Comparison of ENCODE assay signal across 24 cellular contexts in the genomic region with DNA sequence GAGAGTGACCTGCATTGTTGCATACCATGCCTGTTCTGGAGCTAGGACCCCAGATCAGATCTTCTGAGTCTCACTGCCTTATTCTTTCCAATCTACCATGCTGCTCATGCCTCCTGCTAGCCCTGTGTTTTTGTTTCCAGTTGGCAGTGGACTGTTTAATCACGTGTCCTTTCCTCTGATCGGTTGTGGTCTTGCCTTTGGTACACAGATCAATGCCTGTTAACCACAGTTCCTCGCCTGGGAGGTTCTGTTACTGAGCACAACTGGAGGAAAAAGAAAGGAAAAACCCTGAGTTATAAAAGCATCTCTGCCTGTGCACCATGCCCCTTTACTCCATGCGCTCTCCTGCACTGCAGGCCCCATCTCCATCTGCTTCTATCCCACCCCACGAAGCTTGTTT.
DNase-seq lines count a peak whose midpoint lies in the region; ATAC-seq and TF ChIP-seq lines count a peak whose summit lies in the region.
"Had no signal": no experiment of that assay in that cellular context is flagged by ENCODE, and none has a peak within 500 bp of the region (broad histone marks: within the 10 kb centered on the region; RNA-seq: fewer than 3 reads in every experiment).

No MANE protein-coding gene starts in this region.

- H3K9me3 Mint-ChIP-seq in nephron, result no peaks in the 10 kb centered on the region
- H3K9me3 Mint-ChIP-seq in activated naive CD4-positive, alpha-beta T cell treated with anti-CD3 and anti-CD28 coated beads, Interleukin-2, amount 10 ng/mL, durations not matched to agents 7 days and 5 days, result no peaks in the 10 kb centered on the region
- H3K9me3 Mint-ChIP-seq: activated T-helper 17 cell treated with anti-CD3 and anti-CD28 coated beads, Interleukin-2, amount 50 U/mL, for 72 hours; CD4-positive, CD25-positive, alpha-beta regulatory T cell had no signal

- CTCF ChIA-PET in HEK293 (lab: Yijun Ruan, JAX), result no interaction called here
- CTCF ChIA-PET in activated naive CD4-positive, alpha-beta T cell treated with anti-CD3 and anti-CD28 coated beads, Interleukin-2, amount 10 ng/mL, durations not matched to agents 7 days and 5 days (lab: Charles Lee), result no interaction called here

- no peaks in the 10 kb centered on the region for H3K27me3 ChIP-seq in BLaER1 treated with 17β-estradiol and CSF1 and Interleukin-3, amounts not matched to agents 10 nM and 100 nM
- no peaks in the 10 kb centered on the region for H3K27me3 ChIP-seq in dorsolateral prefrontal cortex
- H3K27me3 ChIP-seq: ovary, sigmoid colon had no signal

- H3K4me3 ChIP-seq in BLaER1 treated with 17β-estradiol and CSF1 and Interleukin-3, amounts not matched to agents 10 nM and 100 nM, result no peak overlapping the region
- H3K4me3 ChIP-seq in HEK293 (ENCODE audit: low read depth, low read length) (no peak overlapping the region), astrocyte of the spinal cord (ENCODE audit: low read depth, low read length) (no peak overlapping the region), dorsolateral prefrontal cortex (no peak overlapping the region)
- H3K4me3 ChIP-seq: HAP-1, ovary, PC-9, sigmoid colon, thoracic aorta had no signal

- H3K4me1 Mint-ChIP-seq in nephron, result peaks cover 25% of the 10 kb centered on the region
- H3K4me1 Mint-ChIP-seq in activated naive CD4-positive, alpha-beta T cell treated with anti-CD3 and anti-CD28 coated beads, Interleukin-2, amount 10 ng/mL, durations not matched to agents 7 days and 5 days, result peaks cover 8% of the 10 kb centered on the region
- H3K4me1 Mint-ChIP-seq: activated T-helper 17 cell treated with anti-CD3 and anti-CD28 coated beads, Interleukin-2, amount 50 U/mL, for 72 hours had no signal

- intact Hi-C loops in dorsolateral prefrontal cortex (cut with DNase I), result no loop called here

- peak overlapping the region in 3 of 11 experiments; percentile 39 to 54 (median 47); a peak in 4 of 22 replicates for H3K27ac ChIP-seq in BLaER1 treated with 17β-estradiol and CSF1 and Interleukin-3, amounts not matched to agents 10 nM and 100 nM
- H3K27ac ChIP-seq in HEK293 (ENCODE audit: extremely low read depth, low read depth, low read length) (0 out of 2 replicates have a peak overlapping the region, but pooled peaks have one; percentile 31), dorsolateral prefrontal cortex (peak overlapping the region in 2 of 59 donors; percentile 7 to 19)
- H3K27ac ChIP-seq: ovary, PC-9, thoracic aorta had no signal

- H3K36me3 ChIP-seq in BLaER1 treated with 17β-estradiol and CSF1 and Interleukin-3, amounts not matched to agents 10 nM and 100 nM, result no peaks in the 10 kb centered on the region
- no peaks in the 10 kb centered on the region for H3K36me3 ChIP-seq in HEK293 (ENCODE audit: control insufficient read depth in 2 of 2, insufficient read depth in 1 of 2, low read length in 2 of 2)
- H3K36me3 ChIP-seq: HAP-1, ovary, sigmoid colon, thoracic aorta had no signal

- no peak overlapping the region for H3K4me3 Mint-ChIP-seq in nephron
- no peak overlapping the region for H3K4me3 Mint-ChIP-seq in activated naive CD4-positive, alpha-beta T cell treated with anti-CD3 and anti-CD28 coated beads, Interleukin-2, amount 10 ng/mL, durations not matched to agents 7 days and 5 days
- H3K4me3 Mint-ChIP-seq: activated T-helper 17 cell treated with anti-CD3 and anti-CD28 coated beads, Interleukin-2, amount 50 U/mL, for 72 hours; CD4-positive, CD25-positive, alpha-beta regulatory T cell had no signal

- POLR2A ChIA-PET in HEK293 (lab: Yijun Ruan, JAX), result no interaction called here

- peaks cover 16 to 68% (median 47%) of the 10 kb centered on the region in 10 experiments for H3K4me1 ChIP-seq in BLaER1 treated with 17β-estradiol and CSF1 and Interleukin-3, amounts not matched to agents 10 nM and 100 nM
- peaks cover 13% of the 10 kb centered on the region for H3K4me1 ChIP-seq in HEK293 (ENCODE audit: control insufficient read depth, insufficient read depth, low read length)
- H3K4me1 ChIP-seq: HAP-1 had no signal

- peak; percentile 11 for DNase-seq in astrocyte of the spinal cord (ENCODE audit: low read depth, low spot score)
- no peak for DNase-seq in dorsolateral prefrontal cortex
- no peak for DNase-seq in activated naive CD4-positive, alpha-beta T cell treated with anti-CD3 and anti-CD28 coated beads, Interleukin-2, amount 10 ng/mL, durations not matched to agents 7 days and 5 days
- no peak for DNase-seq in SIG-M5 treated with dmso at 0.1 percent for 504 hours (lab: John Stamatoyannopoulos, UW; ENCODE audit: unreplicated experiment)
- DNase-seq: activated CD4-positive, alpha-beta T cell treated with anti-CD3 and anti-CD28 coated beads for 48 hours; CD4-positive, CD25-positive, alpha-beta regulatory T cell; central memory CD4-positive, alpha-beta T cell; erythroblast; kidney; mammary epithelial cell; NCI-H1417 treated with DMSO at 0.1 percent for 48 hours; NCI-H2171 treated with DMSO at 0.1 percent for 48 hours; NCI-H748 treated with DMSO at 0.1 percent for 48 hours; ovary; PC-9; SHP77 treated with DMSO at 0.1 percent for 48 hours; sigmoid colon had no signal

- peak overlapping the region; percentile 2 to 62 (median 7) for H3K27ac Mint-ChIP-seq in nephron
- no peak overlapping the region for H3K27ac Mint-ChIP-seq in activated naive CD4-positive, alpha-beta T cell treated with anti-CD3 and anti-CD28 coated beads, Interleukin-2, amount 10 ng/mL, durations not matched to agents 7 days and 5 days
- H3K27ac Mint-ChIP-seq: activated T-helper 17 cell treated with anti-CD3 and anti-CD28 coated beads, Interleukin-2, amount 50 U/mL, for 72 hours; CD4-positive, CD25-positive, alpha-beta regulatory T cell had no signal

- in situ Hi-C loops in astrocyte of the spinal cord (cut with HindIII; ENCODE audit: low sequenced_read_pairs), result no loop called here

- H3K9ac ChIP-seq in BLaER1 treated with 17β-estradiol and CSF1 and Interleukin-3, amounts not matched to agents 10 nM and 100 nM, result no peak overlapping the region

- peaks cover 26% of the 10 kb centered on the region for H3K36me3 Mint-ChIP-seq in nephron (ENCODE audit: low read depth)
- no peaks in the 10 kb centered on the region for H3K36me3 Mint-ChIP-seq in activated naive CD4-positive, alpha-beta T cell treated with anti-CD3 and anti-CD28 coated beads, Interleukin-2, amount 10 ng/mL, durations not matched to agents 7 days and 5 days
- H3K36me3 Mint-ChIP-seq: CD4-positive, CD25-positive, alpha-beta regulatory T cell had no signal

- no peaks in the 10 kb centered on the region for H4K20me1 ChIP-seq in BLaER1 treated with 17β-estradiol and CSF1 and Interleukin-3, amounts not matched to agents 10 nM and 100 nM

- TF ChIP-seq CTCF in HEK293 (tag by site-specific recombination; IDR thresholded peaks at IDR 0.05), result no peak
- no peak for TF ChIP-seq CTCF in astrocyte of the spinal cord (IDR thresholded peaks at IDR 0.05; ENCODE audit: low read depth, low read length)
- TF ChIP-seq CTCF in nephron (IDR thresholded peaks at IDR 0.05; ENCODE audit: unreplicated experiment in 3 of 3), result no peak
- no peak for TF ChIP-seq CTCF in dorsolateral prefrontal cortex (IDR thresholded peaks at IDR 0.05 in 54 of 56, conservative IDR thresholded peaks at IDR 0.05 in 2 of 56; ENCODE audit: low read depth in 1 of 56, partially characterized antibody in 56 of 56)

- H3K9me3 ChIP-seq in BLaER1 treated with 17β-estradiol and CSF1 and Interleukin-3, amounts not matched to agents 10 nM and 100 nM (replicated peaks in 1 of 11), result peaks cover 0 to 14% (median 5%) of the 10 kb centered on the region in 11 experiments; a peak in 7 of 22 replicates
- no peaks in the 10 kb centered on the region for H3K9me3 ChIP-seq in HEK293 (ENCODE audit: control insufficient read depth, insufficient read depth, low read depth, low read length)
- H3K9me3 ChIP-seq: HAP-1, ovary, sigmoid colon, thoracic aorta had no signal

- peak overlapping the region; percentile 36 to 84 (median 79) for H3K4me2 ChIP-seq in BLaER1 treated with 17β-estradiol and CSF1 and Interleukin-3, amounts not matched to agents 10 nM and 100 nM
- H3K4me2 ChIP-seq: PC-9 had no signal

- no peak for ATAC-seq in HG03521 (IDR thresholded peaks at IDR 0.05; ENCODE audit: unreplicated experiment)
- ATAC-seq: activated T-helper 17 cell treated with anti-CD3 and anti-CD28 coated beads, Interleukin-2, amount 50 U/mL, for 72 hours had no signal

- H3K27me3 Mint-ChIP-seq in nephron (ENCODE audit: low read depth), result no peaks in the 10 kb centered on the region
- H3K27me3 Mint-ChIP-seq in activated naive CD4-positive, alpha-beta T cell treated with anti-CD3 and anti-CD28 coated beads, Interleukin-2, amount 10 ng/mL, durations not matched to agents 7 days and 5 days, result no peaks in the 10 kb centered on the region
- H3K27me3 Mint-ChIP-seq: CD4-positive, CD25-positive, alpha-beta regulatory T cell had no signal

TF ChIP-seq in HEK293, 187 proteins besides CTCF, POLR2A, EP300 and RAD21 (continues in another document):
- TF ChIP-seq ZNF571 (tag by site-specific recombination; IDR thresholded peaks at IDR 0.05), result no peak
